ENCODE assay signal across 1 cellular context in the genomic region with DNA sequence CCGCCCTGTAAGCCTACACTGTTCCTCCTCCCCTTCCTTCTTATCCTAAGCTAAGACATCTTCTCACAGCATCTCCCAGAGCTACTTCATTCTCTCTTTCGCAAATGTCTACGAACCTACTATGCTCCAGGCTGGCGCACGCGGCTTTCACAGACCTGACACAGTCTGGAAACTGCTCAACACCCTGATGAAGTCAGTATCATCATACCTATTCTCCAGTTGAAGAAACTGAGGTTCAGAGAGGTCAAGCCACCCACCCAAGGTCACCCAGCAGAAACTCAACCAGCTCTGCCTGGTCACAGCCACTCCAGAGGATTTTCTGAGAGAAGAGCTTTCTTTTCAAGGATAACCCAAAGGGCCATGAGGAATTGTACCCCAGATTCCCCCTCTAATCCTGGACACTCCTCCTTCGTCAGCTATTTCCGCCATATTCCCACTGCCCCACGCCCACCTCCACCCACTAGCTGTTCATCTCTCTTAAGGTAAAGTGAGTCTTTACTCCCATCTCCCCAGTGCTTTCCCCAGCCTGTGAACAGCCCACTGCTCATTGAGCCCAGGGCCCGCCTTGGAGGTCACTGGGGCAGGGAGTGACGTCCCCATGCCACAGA.
TF ChIP-seq lines count a peak whose summit lies in the region.

No MANE protein-coding gene starts in this region.

TF ChIP-seq in HEK293, 187 proteins besides CTCF, POLR2A, EP300 and RAD21 (continued from another document):
- TF ChIP-seq, protein P1, sequence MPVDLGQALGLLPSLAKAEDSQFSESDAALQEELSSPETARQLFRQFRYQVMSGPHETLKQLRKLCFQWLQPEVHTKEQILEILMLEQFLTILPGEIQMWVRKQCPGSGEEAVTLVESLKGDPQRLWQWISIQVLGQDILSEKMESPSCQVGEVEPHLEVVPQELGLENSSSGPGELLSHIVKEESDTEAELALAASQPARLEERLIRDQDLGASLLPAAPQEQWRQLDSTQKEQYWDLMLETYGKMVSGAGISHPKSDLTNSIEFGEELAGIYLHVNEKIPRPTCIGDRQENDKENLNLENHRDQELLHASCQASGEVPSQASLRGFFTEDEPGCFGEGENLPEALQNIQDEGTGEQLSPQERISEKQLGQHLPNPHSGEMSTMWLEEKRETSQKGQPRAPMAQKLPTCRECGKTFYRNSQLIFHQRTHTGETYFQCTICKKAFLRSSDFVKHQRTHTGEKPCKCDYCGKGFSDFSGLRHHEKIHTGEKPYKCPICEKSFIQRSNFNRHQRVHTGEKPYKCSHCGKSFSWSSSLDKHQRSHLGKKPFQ (tag by site-specific recombination; IDR thresholded peaks at IDR 0.05) = no peak
- peak; percentile 52; the same call in 1 of the 2 replicates for TF ChIP-seq EGR2 (tag by site-specific recombination; IDR thresholded peaks at IDR 0.05; ENCODE audit: low read depth)
- TF ChIP-seq, protein P2, sequence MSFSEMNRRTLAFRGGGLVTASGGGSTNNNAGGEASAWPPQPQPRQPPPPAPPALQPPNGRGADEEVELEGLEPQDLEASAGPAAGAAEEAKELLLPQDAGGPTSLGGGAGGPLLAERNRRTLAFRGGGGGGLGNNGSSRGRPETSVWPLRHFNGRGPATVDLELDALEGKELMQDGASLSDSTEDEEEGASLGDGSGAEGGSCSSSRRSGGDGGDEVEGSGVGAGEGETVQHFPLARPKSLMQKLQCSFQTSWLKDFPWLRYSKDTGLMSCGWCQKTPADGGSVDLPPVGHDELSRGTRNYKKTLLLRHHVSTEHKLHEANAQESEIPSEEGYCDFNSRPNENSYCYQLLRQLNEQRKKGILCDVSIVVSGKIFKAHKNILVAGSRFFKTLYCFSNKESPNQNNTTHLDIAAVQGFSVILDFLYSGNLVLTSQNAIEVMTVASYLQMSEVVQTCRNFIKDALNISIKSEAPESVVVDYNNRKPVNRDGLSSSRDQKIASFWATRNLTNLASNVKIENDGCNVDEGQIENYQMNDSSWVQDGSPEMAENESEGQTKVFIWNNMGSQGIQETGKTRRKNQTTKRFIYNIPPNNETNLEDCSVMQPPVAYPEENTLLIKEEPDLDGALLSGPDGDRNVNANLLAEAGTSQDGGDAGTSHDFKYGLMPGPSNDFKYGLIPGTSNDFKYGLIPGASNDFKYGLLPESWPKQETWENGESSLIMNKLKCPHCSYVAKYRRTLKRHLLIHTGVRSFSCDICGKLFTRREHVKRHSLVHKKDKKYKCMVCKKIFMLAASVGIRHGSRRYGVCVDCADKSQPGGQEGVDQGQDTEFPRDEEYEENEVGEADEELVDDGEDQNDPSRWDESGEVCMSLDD (tag by site-specific recombination; IDR thresholded peaks at IDR 0.05) = 0 out of 2 replicates have a peak, but pooled peaks have one; percentile 21
- peak; percentile 98 for TF ChIP-seq ZNF768 (tag by site-specific recombination; IDR thresholded peaks at IDR 0.05)
- TF ChIP-seq ZNF239 (tag by site-specific recombination; IDR thresholded peaks at IDR 0.05) = peak; percentile 9; the same call in 1 of the 2 replicates
- TF ChIP-seq, protein P3, sequence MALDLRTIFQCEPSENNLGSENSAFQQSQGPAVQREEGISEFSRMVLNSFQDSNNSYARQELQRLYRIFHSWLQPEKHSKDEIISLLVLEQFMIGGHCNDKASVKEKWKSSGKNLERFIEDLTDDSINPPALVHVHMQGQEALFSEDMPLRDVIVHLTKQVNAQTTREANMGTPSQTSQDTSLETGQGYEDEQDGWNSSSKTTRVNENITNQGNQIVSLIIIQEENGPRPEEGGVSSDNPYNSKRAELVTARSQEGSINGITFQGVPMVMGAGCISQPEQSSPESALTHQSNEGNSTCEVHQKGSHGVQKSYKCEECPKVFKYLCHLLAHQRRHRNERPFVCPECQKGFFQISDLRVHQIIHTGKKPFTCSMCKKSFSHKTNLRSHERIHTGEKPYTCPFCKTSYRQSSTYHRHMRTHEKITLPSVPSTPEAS (tag by site-specific recombination; IDR thresholded peaks at IDR 0.05) = no peak
- no peak for TF ChIP-seq ZNF837 (tag by site-specific recombination; IDR thresholded peaks at IDR 0.05)
- TF ChIP-seq ZBTB8A (tag by site-specific recombination; IDR thresholded peaks at IDR 0.05) = 0 out of 2 replicates have a peak, but pooled peaks have one; percentile 24
- TF ChIP-seq ZNF175 (tag by site-specific recombination; IDR thresholded peaks at IDR 0.05) = no peak
